20 cellular contexts compared by ENCODE assay signal in genomic region chr2:219641390-219642063, GRCh38. TPM values are rescaled to one million over a fixed set of nuclear protein-coding genes. Genes with fewer than 3 reads are reported as not detected.
DNase-seq lines count a peak whose midpoint lies in the region; ATAC-seq and TF ChIP-seq lines count a peak whose summit lies in the region.
"Had no signal": no experiment of that assay in that cellular context is flagged by ENCODE, and none has a peak within 500 bp of the region (broad histone marks: within the 10 kb centered on the region; RNA-seq: fewer than 3 reads in every experiment).

No MANE protein-coding gene starts in this region.

- 75% methylated on average over 7 of the region's 7 CpGs for WGBS in esophagus muscularis mucosa
- WGBS in mesenchymal stem cell = 89% methylated on average over 5 of the region's 7 CpGs

- no peak overlapping the region for H2AFZ ChIP-seq in mesenchymal stem cell (ENCODE audit: low read depth, low read length)
- H2AFZ ChIP-seq: GM23248 had no signal

- H3K4me2 ChIP-seq in mesenchymal stem cell (ENCODE audit: low read length, poor library complexity, severe bottlenecking) = no peak overlapping the region

- no peak for TF ChIP-seq EP300 in esophagus muscularis mucosa (IDR thresholded peaks at IDR 0.05)

- H2BK120ac ChIP-seq in mesenchymal stem cell (ENCODE audit: low read depth, low read length) = no peak overlapping the region

- no peaks in the 10 kb centered on the region for H3K27me3 ChIP-seq in esophagus muscularis mucosa
- no peaks in the 10 kb centered on the region for H3K27me3 ChIP-seq in mesenchymal stem cell (ENCODE audit: control insufficient read depth in 1 of 2, insufficient read depth in 1 of 2, low read length in 2 of 2)
- H3K27me3 ChIP-seq: gastrocnemius medialis, tibial nerve had no signal

- no peak for TF ChIP-seq CTCF in esophagus muscularis mucosa (IDR thresholded peaks at IDR 0.05)

- H4K8ac ChIP-seq in mesenchymal stem cell (ENCODE audit: low read length) = no peak overlapping the region

- no peak overlapping the region for H2BK5ac ChIP-seq in mesenchymal stem cell (ENCODE audit: low read depth, low read length, poor library complexity, severe bottlenecking)

- H3K9me3 ChIP-seq in esophagus muscularis mucosa = no peaks in the 10 kb centered on the region
- H3K9me3 ChIP-seq in mesenchymal stem cell (ENCODE audit: control insufficient read depth, low read length) = no peaks in the 10 kb centered on the region
- H3K9me3 ChIP-seq: gastrocnemius medialis, tibial nerve had no signal

- intact Hi-C loops in esophagus muscularis mucosa (cut with DNase I) = loop anchor here (2.0 kb wide), 2 partner anchors 47 to 99 kb away; partner anchors contain the start of gene CHPF

- DNase-seq in activated CD8-positive, alpha-beta memory T cell treated with anti-CD3 and anti-CD28 coated beads, Interleukin-2, amount 50 U/mL, for 48 hours = peak; percentile 42
- DNase-seq in activated CD8-positive, alpha-beta memory T cell treated with anti-CD3 and anti-CD28 coated beads for 24 hours = no peak
- DNase-seq in esophagus muscularis mucosa (ENCODE audit: extremely low spot score) (no peak), mesenchymal stem cell (no peak), NCI-H1105 (lab: John Stamatoyannopoulos, UW) (no peak)
- DNase-seq: activated CD4-positive, CD25-positive, alpha-beta regulatory T cell treated with anti-CD3 and anti-CD28 coated beads, Interleukin-2, amount 50 U/mL, for 72 hours; activated CD8-positive, alpha-beta T cell treated with anti-CD3 and anti-CD28 coated beads, Interleukin-2, amount 10 ng/mL, durations not matched to agents 7 days and 5 days; activated naive CD4-positive, alpha-beta T cell treated with anti-CD3 and anti-CD28 coated beads for 36 hours; activated T-cell treated with anti-CD3 and anti-CD28 coated beads, Interleukin-2, amount 50 U/mL, for 24 hours; GF-D8; PC-3; stimulated activated naive CD8-positive, alpha-beta T cell treated with anti-CD3 and anti-CD28 coated beads, Interleukin-15, amount 100 ng/mL, for 72 hours had no signal

- no peak overlapping the region for H3K4ac ChIP-seq in mesenchymal stem cell (ENCODE audit: low read depth in 1 of 2, low read length in 2 of 2)

- TF ChIP-seq POLR2A in esophagus muscularis mucosa (IDR thresholded peaks at IDR 0.05; ENCODE audit: low read depth) = no peak

- H3K18ac ChIP-seq in mesenchymal stem cell (ENCODE audit: low read depth in 1 of 2, low read length in 2 of 2) = no peak overlapping the region

- no peak overlapping the region for H3K14ac ChIP-seq in mesenchymal stem cell (ENCODE audit: low read length in 2 of 2)

- H3K23ac ChIP-seq in mesenchymal stem cell (ENCODE audit: low read length in 2 of 2) = no peak overlapping the region

- no peak overlapping the region for H2BK12ac ChIP-seq in mesenchymal stem cell (ENCODE audit: low read length in 2 of 2)

- H3K27ac ChIP-seq in esophagus muscularis mucosa (replicated peaks in 1 of 4) (peak overlapping the region; percentile 61 to 78 (median 64)), mesenchymal stem cell (ENCODE audit: low read length, poor library complexity, severe bottlenecking) (no peak overlapping the region), temporal lobe (ENCODE audit: low read depth, low read length) (peak overlapping the region; percentile 5)
- H3K27ac ChIP-seq: 22Rv1, gastrocnemius medialis, GM23248 had no signal

- no peak overlapping the region for H4K91ac ChIP-seq in mesenchymal stem cell (ENCODE audit: low read length)

- H3K9ac ChIP-seq in mesenchymal stem cell (ENCODE audit: low read length) = peak overlapping the region; percentile 60
- H3K9ac ChIP-seq: GM23248 had no signal

- H2BK15ac ChIP-seq in mesenchymal stem cell (ENCODE audit: low read depth, poor library complexity, severe bottlenecking) = no peak overlapping the region

- H3K4me1 ChIP-seq in esophagus muscularis mucosa (peaks cover 27 to 42% (median 32%) of the 10 kb centered on the region in 4 donors), mesenchymal stem cell (ENCODE audit: control insufficient read depth, insufficient read depth, low read depth, low read length) (peaks cover 19% of the 10 kb centered on the region)

- ATAC-seq in GM19023 (IDR thresholded peaks at IDR 0.05; ENCODE audit: unreplicated experiment) (no peak), GM19328 (IDR thresholded peaks at IDR 0.05; ENCODE audit: unreplicated experiment) (no peak)

- no peaks in the 10 kb centered on the region for H3K79me1 ChIP-seq in mesenchymal stem cell (replicated peaks; ENCODE audit: low read length, poor library complexity, severe bottlenecking)

- H3K36me3 ChIP-seq in esophagus muscularis mucosa (peaks cover 0 to 40% (median 12%) of the 10 kb centered on the region in 4 donors), mesenchymal stem cell (ENCODE audit: control insufficient read depth in 1 of 2, insufficient read depth in 2 of 2, low read depth in 1 of 2, low read length in 2 of 2) (peaks cover 10 to 46% of the 10 kb centered on the region in 2 experiments)
- H3K36me3 ChIP-seq: gastrocnemius medialis had no signal

- no peak overlapping the region for H2AK5ac ChIP-seq in mesenchymal stem cell (ENCODE audit: low read length, severe bottlenecking)

- no peak overlapping the region for H3K4me3 ChIP-seq in esophagus muscularis mucosa
- no peak overlapping the region for H3K4me3 ChIP-seq in mesenchymal stem cell (ENCODE audit: insufficient read depth in 1 of 2, low read depth in 1 of 2, low read length in 2 of 2)
- H3K4me3 ChIP-seq: gastrocnemius medialis, GM23248, tibial nerve had no signal

RNA-seq across cellular contexts. Expression of gene SLC4A3, which starts 14.1 kb away (rescaled TPM):
- total RNA-seq in esophagus muscularis mucosa (10 to 100 TPM; 15.0 to 30.4 (median 20.5) TPM), temporal lobe (22.9 TPM)
- 2.6 TPM for polyA plus RNA-seq in mesenchymal stem cell (2013, experiment 1 of 2)
- polyA plus RNA-seq in mesenchymal stem cell (2013, experiment 2 of 2) = 2.6 TPM
- total RNA-seq: activated CD8-positive, alpha-beta T cell treated with anti-CD3 and anti-CD28 coated beads, Interleukin-2, amount 10 ng/mL, durations not matched to agents 7 days and 5 days; activated naive CD4-positive, alpha-beta T cell treated with anti-CD3 and anti-CD28 coated beads for 36 hours; CD4-positive, alpha-beta memory T cell had no signal
- polyA plus RNA-seq: CD4-positive, alpha-beta memory T cell had no signal

RNA-seq across cellular contexts. Expression of gene STK11IP, which starts 43.9 kb away (rescaled TPM):
- total RNA-seq in esophagus muscularis mucosa = 10 to 100 TPM in 3 of 4 donors, 1 to 10 TPM in 1; 8.9 to 24.2 (median 14.3) TPM
- polyA plus RNA-seq in mesenchymal stem cell (2013, experiment 1 of 2) = 14.6 TPM
- polyA plus RNA-seq in mesenchymal stem cell (2013, experiment 2 of 2) = 13.3 TPM
- 10.8 TPM for total RNA-seq in temporal lobe
